In genomic region chr1:233619414-233619813, GRCh38 we compare ENCODE assay signal across 1 cellular context. TPM values are rescaled to one million over a fixed set of nuclear protein-coding genes. Genes with fewer than 3 reads are reported as not detected.
"Had no signal": no experiment of that assay in that cellular context is flagged by ENCODE, and none has a peak within 500 bp of the region (broad histone marks: within the 10 kb centered on the region; RNA-seq: fewer than 3 reads in every experiment).

No MANE protein-coding gene starts in this region.

RNA-seq across cellular contexts. Expression of gene KCNK1, which starts 5.5 kb away (rescaled TPM):
- total RNA-seq: G401 had no signal
